ENCODE assay signal across 11 cellular contexts in genomic region chr2:75607988-75608683, GRCh38. TPM values are rescaled to one million over a fixed set of nuclear protein-coding genes. Genes with fewer than 3 reads are reported as not detected.
DNase-seq lines count a peak whose midpoint lies in the region; ATAC-seq, FAIRE-seq and TF ChIP-seq lines count a peak whose summit lies in the region.
"Had no signal": no experiment of that assay in that cellular context is flagged by ENCODE, and none has a peak within 500 bp of the region (broad histone marks: within the 10 kb centered on the region; RNA-seq: fewer than 3 reads in every experiment).

No MANE protein-coding gene starts in this region.

- H3K9me1 ChIP-seq in IMR-90 (ENCODE audit: insufficient read depth, low read length) = peaks cover 19% of the 10 kb centered on the region
- H3K9me1 ChIP-seq in endothelial cell of umbilical vein (replicated peaks; ENCODE audit: control insufficient read depth, extremely low read depth, insufficient read depth, low read length) = no peaks in the 10 kb centered on the region

- intact Hi-C loops in IMR-90 (cut with micrococcal nuclease) (loop anchor here (5.0 kb wide), 2 partner anchors 411 to 691 kb away; partner anchors contain the start of gene TACR1), endothelial cell of umbilical vein (cut with micrococcal nuclease) (no loop called here)

- no peak overlapping the region for H2BK5ac ChIP-seq in IMR-90 (ENCODE audit: low read depth, low read length, poor library complexity, severe bottlenecking)

- TF ChIP-seq POLR2A in IMR-90 (IDR thresholded peaks at IDR 0.05; ENCODE audit: low read depth, low read length) = no peak
- TF ChIP-seq POLR2A in endothelial cell of umbilical vein (IDR thresholded peaks at IDR 0.05; ENCODE audit: low read depth, low read length) = no peak

- H3K36me3 Mint-ChIP-seq in nephron progenitor cell (ENCODE audit: low read depth) = no peaks in the 10 kb centered on the region

- POLR2A ChIA-PET in IMR-90 (lab: Charles Lee; ENCODE audit: unreplicated experiment) = no interaction called here
- POLR2A ChIA-PET in endothelial cell of umbilical vein (lab: Charles Lee) = interaction anchor here (0.8 kb wide), 1 partner anchor 105 kb away, joined by 3 read pairs; no protein-coding TSS in a partner anchor

- H2BK120ac ChIP-seq in IMR-90 (ENCODE audit: low read depth, low read length) = peak overlapping the region; percentile 95

- no CpG with 5 or more reads among the region's 7 CpGs for WGBS in IMR-90 (ENCODE audit: extremely low coverage in 2 of 2, insufficient read length in 1 of 2), 2 experiments

- BruUV-seq in IMR-90 (replicated peaks; lab: Mats Ljungman, UMichigan) (no TSS peak), endothelial cell of umbilical vein (replicated peaks; lab: Mats Ljungman, UMichigan) (no TSS peak)

- no peaks in the 10 kb centered on the region for H3K9me3 Mint-ChIP-seq in nephron progenitor cell

- H3K4me1 Mint-ChIP-seq in nephron progenitor cell = peaks cover 48% of the 10 kb centered on the region

- no peak for TF ChIP-seq RAD21 in IMR-90 (IDR thresholded peaks at IDR 0.05; ENCODE audit: low read length)

- H4K5ac ChIP-seq in IMR-90 (ENCODE audit: low read depth, low read length) = no peak overlapping the region

- H3K9ac ChIP-seq in DND-41 (ENCODE audit: low read depth, low read length) (0 out of 2 replicates have a peak overlapping the region, but pooled peaks have one; percentile 30), IMR-90 (ENCODE audit: low read depth, low read length) (no peak overlapping the region), endothelial cell of umbilical vein (replicated peaks; ENCODE audit: extremely low read depth, insufficient read depth, low read length) (no peak overlapping the region)

- no peak overlapping the region for H3K4me2 ChIP-seq in DND-41 (ENCODE audit: insufficient read depth, low read length)
- H3K4me2 ChIP-seq in IMR-90 (ENCODE audit: low read depth, low read length) = no peak overlapping the region
- no peak overlapping the region for H3K4me2 ChIP-seq in endothelial cell of umbilical vein (ENCODE audit: insufficient read depth, low read length)

- CTCF ChIA-PET in IMR-90 (lab: Yijun Ruan, JAX) (interaction anchor here (0.7 to 3.5 kb wide), 18 partner anchors 12 to 409 kb away, joined by 3 to 36 read pairs (median 4); partner anchors contain the start of gene TACR1), endothelial cell of umbilical vein (lab: Charles Lee) (interaction anchor here (0.7 to 3.6 kb wide), 20 partner anchors 12 to 407 kb away, joined by 3 to 228 read pairs (median 4); partner anchors contain the start of gene EVA1A)

- ATAC-seq in DND-41 (ENCODE audit: insufficient read depth, low read depth) (0 out of 3 replicates have a peak, but pooled peaks have one; percentile 12), IMR-90 (ENCODE audit: low read depth) (no peak), GM18517 (IDR thresholded peaks at IDR 0.05; ENCODE audit: unreplicated experiment) (no peak), HG03139 (IDR thresholded peaks at IDR 0.05; ENCODE audit: unreplicated experiment) (no peak)

- H3K18ac ChIP-seq in IMR-90 (ENCODE audit: low read depth, low read length) = no peak overlapping the region

- H3K4me3 Mint-ChIP-seq in nephron progenitor cell = peak overlapping the region; percentile 67

- H2AK9ac ChIP-seq in IMR-90 (replicated peaks; ENCODE audit: low read depth, low read length, poor library complexity) = no peak overlapping the region

- no peak overlapping the region for H3K56ac ChIP-seq in IMR-90 (ENCODE audit: extremely low read depth, insufficient read depth, low read length)

- no peaks in the 10 kb centered on the region for H3K36me3 ChIP-seq in DND-41 (ENCODE audit: insufficient read depth, low read length)
- H3K36me3 ChIP-seq in IMR-90 (ENCODE audit: control insufficient read depth, insufficient read depth, low read length) = no peaks in the 10 kb centered on the region
- no peaks in the 10 kb centered on the region for H3K36me3 ChIP-seq in endothelial cell of umbilical vein (ENCODE audit: control insufficient read depth in 2 of 2, extremely low read depth in 1 of 2, insufficient read depth in 2 of 2, low read length in 2 of 2)
- H3K36me3 ChIP-seq: sigmoid colon had no signal

- H3K27me3 ChIP-seq in DND-41 (ENCODE audit: insufficient read depth, low read length, poor library complexity) (no peaks in the 10 kb centered on the region), IMR-90 (ENCODE audit: control insufficient read depth, insufficient read depth, low read length) (peaks cover 24% of the 10 kb centered on the region), endothelial cell of umbilical vein (ENCODE audit: control insufficient read depth in 2 of 2, insufficient read depth in 2 of 2, low read length in 2 of 2) (peaks cover 5 to 14% of the 10 kb centered on the region in 2 experiments)

- H3K27ac ChIP-seq in DND-41 (ENCODE audit: low read length) (peak overlapping the region; percentile 12), IMR-90 (ENCODE audit: insufficient read depth, low read length) (no peak overlapping the region), endothelial cell of umbilical vein (ENCODE audit: insufficient read depth, low read depth, low read length) (no peak overlapping the region)
- H3K27ac ChIP-seq: sigmoid colon had no signal

- H3K9me3 ChIP-seq in DND-41 (ENCODE audit: insufficient read depth, low read length, severe bottlenecking) = no peaks in the 10 kb centered on the region
- H3K9me3 ChIP-seq in IMR-90 (ENCODE audit: control insufficient read depth, insufficient read depth, low read length) = no peaks in the 10 kb centered on the region
- no peaks in the 10 kb centered on the region for H3K9me3 ChIP-seq in endothelial cell of umbilical vein (replicated peaks; ENCODE audit: control insufficient read depth, insufficient read depth, low read length)
- H3K9me3 ChIP-seq: Caco-2, sigmoid colon had no signal

- no peaks in the 10 kb centered on the region for H3K79me2 ChIP-seq in DND-41 (ENCODE audit: insufficient read depth, low read length)
- no peaks in the 10 kb centered on the region for H3K79me2 ChIP-seq in endothelial cell of umbilical vein (ENCODE audit: control insufficient read depth, insufficient read depth, low read length)

- H3K27ac Mint-ChIP-seq in nephron progenitor cell = peak overlapping the region; percentile 81

- TF ChIP-seq CTCF in DND-41 (IDR thresholded peaks at IDR 0.05; ENCODE audit: borderline replicate concordance, extremely low read depth, low read length, poor library complexity, severe bottlenecking) (no peak), IMR-90 (conservative IDR thresholded peaks at IDR 0.05; ENCODE audit: low read depth, low read length) (no peak), endothelial cell of umbilical vein (IDR thresholded peaks at IDR 0.05; ENCODE audit: extremely low read depth in 1 of 2, insufficient read depth in 1 of 2, low read depth in 1 of 2, low read length in 2 of 2) (no peak), nephron progenitor cell (IDR thresholded peaks at IDR 0.05) (no peak)

- H3K4me3 ChIP-seq in DND-41 (ENCODE audit: low read depth in 1 of 2, low read length in 2 of 2) = no peak overlapping the region
- H3K4me3 ChIP-seq in IMR-90 (ENCODE audit: insufficient read depth, low read depth, low read length) = no peak overlapping the region
- no peak overlapping the region for H3K4me3 ChIP-seq in endothelial cell of umbilical vein (replicated peaks in 1 of 3; ENCODE audit: insufficient read depth in 1 of 3, low read depth in 1 of 3, low read length in 3 of 3)
- H3K4me3 ChIP-seq: sigmoid colon had no signal

- H3K27me3 Mint-ChIP-seq in nephron progenitor cell (ENCODE audit: low read depth, poor library complexity) = peaks cover 26% of the 10 kb centered on the region

- H4K91ac ChIP-seq in IMR-90 (ENCODE audit: insufficient read depth, low read depth, low read length) = peak overlapping the region; percentile 87

- H3K4ac ChIP-seq in IMR-90 (ENCODE audit: low read depth, low read length) = peak overlapping the region; percentile 73

- no peak overlapping the region; the same call in 1 of the 2 replicates for H3K14ac ChIP-seq in IMR-90 (replicated peaks; ENCODE audit: low read depth, low read length)

- peak overlapping the region; percentile 73; the same call in 1 of the 3 replicates for H2BK15ac ChIP-seq in IMR-90 (ENCODE audit: low read depth, low read length)

- in situ Hi-C loops in IMR-90 (cut with MboI; ENCODE audit: low sequenced_read_pairs) = loop anchor here (5.0 to 25.0 kb wide), 5 partner anchors 46 to 921 kb away; partner anchors contain the start of gene EVA1A

- H3K4me1 ChIP-seq in DND-41 (ENCODE audit: insufficient read depth, low read length) (peaks cover 26% of the 10 kb centered on the region), IMR-90 (ENCODE audit: control insufficient read depth, insufficient read depth, low read length) (peaks cover 13% of the 10 kb centered on the region), endothelial cell of umbilical vein (ENCODE audit: control insufficient read depth, extremely low read depth, insufficient read depth, low read length) (peaks cover 6% of the 10 kb centered on the region)

- H2AFZ ChIP-seq in DND-41 (ENCODE audit: low read depth, low read length) = no peak overlapping the region; the same call in 1 of the 2 replicates
- H2AFZ ChIP-seq in IMR-90 (replicated peaks; ENCODE audit: low read length, poor library complexity) = no peak overlapping the region
- H2AFZ ChIP-seq in endothelial cell of umbilical vein (ENCODE audit: low read depth, low read length) = no peak overlapping the region

- dilution Hi-C loops in IMR-90 (cut with HindIII; ENCODE audit: low sequenced_read_pairs, unreplicated experiment) = no loop called here
- dilution Hi-C loops in endothelial cell of umbilical vein (cut with MboI; ENCODE audit: extremely low pct_ligation_motif_present, low sequenced_read_pairs) = loop anchor here (25.0 kb wide), 1 partner anchor 146 kb away; no protein-coding TSS in a partner anchor

- H2BK20ac ChIP-seq in IMR-90 (ENCODE audit: low read depth, low read length) = peak overlapping the region; percentile 85; the same call in 1 of the 2 replicates

- peak overlapping the region; percentile 60; the same call in 1 of the 2 replicates for H2AK5ac ChIP-seq in IMR-90 (ENCODE audit: low read depth, low read length)

- peak overlapping the region; percentile 33; the same call in 1 of the 2 replicates for H3K23ac ChIP-seq in IMR-90 (ENCODE audit: low read depth, low read length)

- FAIRE-seq in endothelial cell of umbilical vein (lab: Jason Lieb, UNC) = no peak

- no peak for DNase-seq in DND-41
- no peak for DNase-seq in IMR-90
- peak; percentile 19 for DNase-seq in endothelial cell of umbilical vein (ENCODE audit: low read depth, low spot score)
- DNase-seq in nephron progenitor cell = peak; percentile 20
- DNase-seq in middle frontal gyrus (ENCODE audit: extremely low spot score, low spot score) = no peak
- no peak for DNase-seq in NCI-H2227 (lab: John Stamatoyannopoulos, UW; ENCODE audit: unreplicated experiment)
- DNase-seq: sigmoid colon had no signal

- H3K79me1 ChIP-seq in IMR-90 (ENCODE audit: low read depth in 1 of 2, low read length in 2 of 2) = peaks cover 0 to 15% of the 10 kb centered on the region in 2 experiments; a peak in 2 of 4 replicates

- peak overlapping the region in 1 of 2 experiments; percentile 89; a peak in 2 of 4 replicates for H4K8ac ChIP-seq in IMR-90 (ENCODE audit: low read depth in 2 of 2, low read length in 2 of 2)

- no peaks in the 10 kb centered on the region for H4K20me1 ChIP-seq in DND-41 (ENCODE audit: insufficient read depth, low read length)
- no peaks in the 10 kb centered on the region for H4K20me1 ChIP-seq in IMR-90 (ENCODE audit: insufficient read depth, low read length)
- H4K20me1 ChIP-seq in endothelial cell of umbilical vein (replicated peaks; ENCODE audit: control insufficient read depth, extremely low read depth, insufficient read depth, low read length) = no peaks in the 10 kb centered on the region

RNA-seq across cellular contexts. Expression of gene MRPL19, which starts 38.4 kb away (rescaled TPM):
- total RNA-seq in IMR-90 (2012; rRNA removed) (28.5 and 48.0 TPM in 2 replicates), endothelial cell of umbilical vein (50.4 and 52.3 TPM in 2 replicates)
- polyA plus RNA-seq in IMR-90 (2012; rRNA removed) (23.4 and 24.8 TPM in 2 replicates), endothelial cell of umbilical vein (10.1 and 13.0 TPM in 2 replicates)
- polyA plus RNA-seq in IMR-90 (2012; cell fraction: cytosol; rRNA removed) = 16.8 and 33.2 TPM in 2 replicates
- 3.4 and 5.3 TPM in 2 replicates for polyA plus RNA-seq in IMR-90 (2012; cell fraction: nucleus; rRNA removed; ENCODE audit: low replicate concordance)
- 22.7 and 29.0 TPM in 2 replicates for polyA plus RNA-seq in endothelial cell of umbilical vein (2011; cell fraction: cytosol; rRNA removed)
- 14.5 and 19.0 TPM in 2 replicates for polyA plus RNA-seq in endothelial cell of umbilical vein (2011; cell fraction: nucleus; rRNA removed)
- polyA plus RNA-seq in endothelial cell of umbilical vein (2012) = 41.1 and 55.6 TPM in 2 replicates
- polyA minus RNA-seq in endothelial cell of umbilical vein = 15.4 and 21.5 TPM in 2 replicates
- 26.0 TPM for polyA minus RNA-seq in endothelial cell of umbilical vein (2011; cell fraction: cytosol; rRNA and poly(A)+ RNA removed)
- 40.4 and 42.0 TPM in 2 replicates for polyA minus RNA-seq in endothelial cell of umbilical vein (2011; cell fraction: nucleus; rRNA and poly(A)+ RNA removed)

RNA-seq across cellular contexts. Expression of gene EVA1A, which starts 47.4 kb away (rescaled TPM):
- 89.2 and 93.7 TPM in 2 replicates for total RNA-seq in IMR-90 (2012; rRNA removed)
- polyA plus RNA-seq in IMR-90 (2012; rRNA removed) = 54.5 and 61.6 TPM in 2 replicates
- 71.6 and 118 TPM in 2 replicates for polyA plus RNA-seq in IMR-90 (2012; cell fraction: cytosol; rRNA removed)
- polyA plus RNA-seq in IMR-90 (2012; cell fraction: nucleus; rRNA removed; ENCODE audit: low replicate concordance) = 36.3 and 66.6 TPM in 2 replicates
- 59.7 and 66.5 TPM in 2 replicates for total RNA-seq in endothelial cell of umbilical vein
- 42.5 and 52.6 TPM in 2 replicates for polyA plus RNA-seq in endothelial cell of umbilical vein
- 37.6 and 45.6 TPM in 2 replicates for polyA plus RNA-seq in endothelial cell of umbilical vein (2011; cell fraction: cytosol; rRNA removed)
- polyA plus RNA-seq in endothelial cell of umbilical vein (2011; cell fraction: nucleus; rRNA removed) = 27.8 and 38.0 TPM in 2 replicates
- polyA plus RNA-seq in endothelial cell of umbilical vein (2012) = 42.1 and 42.8 TPM in 2 replicates
- polyA minus RNA-seq in endothelial cell of umbilical vein = 59.4 and 60.7 TPM in 2 replicates
- not detected for polyA minus RNA-seq in endothelial cell of umbilical vein (2011; cell fraction: cytosol; rRNA and poly(A)+ RNA removed)
- polyA minus RNA-seq in endothelial cell of umbilical vein (2011; cell fraction: nucleus; rRNA and poly(A)+ RNA removed) = 19.1 and 46.6 TPM in 2 replicates
- total RNA-seq: HT-29 had no signal

Comparison
In these comparisons a context has a peak if more than half of its experiments do, and no peak if none do; other contexts are left out.
1. DNase-seq: peak in endothelial cell of umbilical vein (single experiment) and nephron progenitor cell (single experiment); none in DND-41 (single experiment), IMR-90 (single experiment), middle frontal gyrus (single experiment) and NCI-H2227 (single experiment).